In the genomic region with DNA sequence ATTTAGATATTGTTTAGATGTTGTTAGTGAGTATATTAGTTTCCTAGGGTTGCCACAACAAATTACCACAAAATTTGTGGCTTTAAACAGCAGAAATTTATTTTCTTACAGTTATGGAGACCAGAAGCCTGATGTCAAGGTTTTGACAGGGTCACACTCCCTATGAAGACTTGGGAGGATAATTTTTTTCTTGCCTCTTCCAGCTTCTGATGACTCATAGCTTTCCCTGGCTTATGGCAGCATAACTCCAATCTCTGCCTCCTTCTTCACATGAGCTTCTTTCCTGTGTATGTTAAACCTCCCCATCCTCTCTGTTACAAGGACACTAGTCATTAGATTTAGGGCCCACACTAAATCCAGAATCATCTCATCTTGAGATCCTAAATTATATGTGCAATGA, we compare ENCODE assay signal across 12 cellular contexts. TPM values are rescaled to one million over a fixed set of nuclear protein-coding genes. Genes with fewer than 3 reads are reported as not detected.
DNase-seq lines count a peak whose midpoint lies in the region; ATAC-seq, FAIRE-seq and TF ChIP-seq lines count a peak whose summit lies in the region.
"Had no signal": no experiment of that assay in that cellular context is flagged by ENCODE, and none has a peak within 500 bp of the region (broad histone marks: within the 10 kb centered on the region; RNA-seq: fewer than 3 reads in every experiment).

No MANE protein-coding gene starts in this region.

- no peaks in the 10 kb centered on the region for H3K27me3 ChIP-seq in upper lobe of right lung
- H3K27me3 ChIP-seq: SJSA1 had no signal

- H3K27ac ChIP-seq in kidney (ENCODE audit: low read depth in 2 of 2, low read length in 2 of 2) (no peak overlapping the region), upper lobe of right lung (peak overlapping the region; percentile 51)
- H3K27ac ChIP-seq: SJSA1 had no signal

- ATAC-seq in upper lobe of right lung, result no peak
- ATAC-seq: activated CD8-positive, alpha-beta T cell treated with anti-CD3 and anti-CD28 coated beads, Interleukin-2, amount 10 ng/mL, durations not matched to agents 7 days and 5 days; GM12878 had no signal

- no peak overlapping the region for H3K9ac ChIP-seq in kidney (ENCODE audit: low read length in 2 of 2)

- FAIRE-seq in kidney (lab: Jason Lieb, UNC), result peak; percentile 11
- FAIRE-seq: GM12878 had no signal

- TF ChIP-seq CTCF in choroid plexus epithelial cell (conservative IDR thresholded peaks at IDR 0.05; ENCODE audit: low read depth, low read length) (no peak), kidney (IDR thresholded peaks at IDR 0.05; ENCODE audit: borderline replicate concordance, extremely low read depth, insufficient read depth) (no peak), upper lobe of right lung (IDR thresholded peaks at IDR 0.05) (no peak)

- intact Hi-C loops in kidney (cut with DNase I) (no loop called here), upper lobe of right lung (cut with DNase I) (no loop called here)

- H3K4me3 ChIP-seq in choroid plexus epithelial cell (ENCODE audit: low read depth, low read length) (no peak overlapping the region), kidney (ENCODE audit: low read length in 2 of 2) (no peak overlapping the region), upper lobe of right lung (no peak overlapping the region)
- H3K4me3 ChIP-seq: GM12878, SJSA1 had no signal

- H3K36me3 ChIP-seq in kidney (ENCODE audit: control insufficient read depth in 1 of 2, insufficient read depth in 2 of 2, low read length in 2 of 2) (no peaks in the 10 kb centered on the region), upper lobe of right lung (no peaks in the 10 kb centered on the region)
- H3K36me3 ChIP-seq: SJSA1 had no signal

- H3K9me3 ChIP-seq in kidney (ENCODE audit: control insufficient read depth in 1 of 2, low read length in 2 of 2) (no peaks in the 10 kb centered on the region), upper lobe of right lung (no peaks in the 10 kb centered on the region)
- H3K9me3 ChIP-seq: SJSA1 had no signal

- H3K4me1 ChIP-seq in kidney (ENCODE audit: control insufficient read depth in 1 of 2, insufficient read depth in 1 of 2, low read depth in 1 of 2, low read length in 2 of 2) (no peaks in the 10 kb centered on the region), upper lobe of right lung (no peaks in the 10 kb centered on the region)
- H3K4me1 ChIP-seq: SJSA1 had no signal

- peak; percentile 65 for DNase-seq in M059J (ENCODE audit: low read depth)
- peak; percentile 60 for DNase-seq in choroid plexus epithelial cell (ENCODE audit: low read depth)
- no peak for DNase-seq in kidney
- DNase-seq in upper lobe of right lung, result no peak
- DNase-seq in activated naive CD4-positive, alpha-beta T cell treated with anti-CD3 and anti-CD28 coated beads, Interleukin-2, amount 50 U/mL, for 16 hours, result no peak
- no peak for DNase-seq in NCI-H1092 treated with DMSO at 0.1 percent for 48 hours (lab: John Stamatoyannopoulos, UW)
- DNase-seq in inferior parietal cortex (ENCODE audit: extremely low spot score), result no peak
- DNase-seq: activated CD8-positive, alpha-beta T cell treated with anti-CD3 and anti-CD28 coated beads, Interleukin-2, amount 10 ng/mL, durations not matched to agents 7 days and 5 days; C1 segment of cervical spinal cord; kidney glomerular epithelial cell had no signal

RNA-seq across cellular contexts. Expression of a gene that starts 20.9 kb away (rescaled TPM):
- 0.07 TPM in 1 of 2 replicates, not detected in the other for total RNA-seq in M059J (2014; rRNA removed; shearing (Covaris generic))
- 1.4 TPM for total RNA-seq in kidney
- polyA plus RNA-seq in kidney (ENCODE audit: insufficient read depth, low read depth, low replicate concordance), result not detected
- total RNA-seq in upper lobe of right lung, result 1.1 TPM
- total RNA-seq: activated CD8-positive, alpha-beta T cell treated with anti-CD3 and anti-CD28 coated beads, Interleukin-2, amount 10 ng/mL, durations not matched to agents 7 days and 5 days had no signal

RNA-seq across cellular contexts. Expression of a gene that starts 45.2 kb away (rescaled TPM):
- total RNA-seq in M059J (2014; rRNA removed; shearing (Covaris generic)), result 96.7 and 114 TPM in 2 replicates
- total RNA-seq in kidney, result 96.8 TPM
- 193 TPM for polyA plus RNA-seq in kidney (ENCODE audit: insufficient read depth, low read depth, low replicate concordance)
- 92.3 TPM for total RNA-seq in upper lobe of right lung

Comparison
In these comparisons a context has a peak if more than half of its experiments do, and no peak if none do; other contexts are left out.
1. DNase-seq: peak in M059J (single experiment) and choroid plexus epithelial cell (single experiment); none in kidney (single experiment), upper lobe of right lung (single experiment), activated naive CD4-positive, alpha-beta T cell treated with anti-CD3 and anti-CD28 coated beads, Interleukin-2, amount 50 U/mL, for 16 hours (single experiment), NCI-H1092 treated with DMSO at 0.1 percent for 48 hours (single experiment) and inferior parietal cortex (single experiment).